20 cellular contexts compared by ENCODE assay signal in genomic region chr12:2539938-2540337, GRCh38.
DNase-seq lines count a peak whose midpoint lies in the region; ATAC-seq and TF ChIP-seq lines count a peak whose summit lies in the region.
"Had no signal": no experiment of that assay in that cellular context is flagged by ENCODE, and none has a peak within 500 bp of the region (broad histone marks: within the 10 kb centered on the region; RNA-seq: fewer than 3 reads in every experiment).

No MANE protein-coding gene starts in this region.

- H3K27me3 Mint-ChIP-seq in endodermal cell (ENCODE audit: insufficient read depth) = peaks cover 30% of the 10 kb centered on the region

- CTCF ChIA-PET in RWPE1 (lab: Yijun Ruan, JAX) = no interaction called here

- H3K36me3 ChIP-seq in endodermal cell (ENCODE audit: control insufficient read depth, insufficient read depth, low read length) = no peaks in the 10 kb centered on the region
- peaks cover 0 to 41% (median 0%) of the 10 kb centered on the region in 9 donors for H3K36me3 ChIP-seq in heart right ventricle
- peaks cover 0 to 3% of the 10 kb centered on the region in 2 donors for H3K36me3 ChIP-seq in lung (ENCODE audit: control insufficient read depth in 2 of 2, insufficient read depth in 2 of 2, low read length in 2 of 2)
- H3K36me3 ChIP-seq in stomach smooth muscle (ENCODE audit: control insufficient read depth in 2 of 2, insufficient read depth in 2 of 2, low read length in 2 of 2) = peaks cover 2 to 16% of the 10 kb centered on the region in 2 donors
- no peaks in the 10 kb centered on the region for H3K36me3 ChIP-seq in upper lobe of left lung
- no peaks in the 10 kb centered on the region for H3K36me3 ChIP-seq in BE2C

- DNase-seq in endodermal cell (no peak), heart right ventricle (peak; percentile 54 to 57), lung (ENCODE audit: low spot score) (no peak), RWPE1 (ENCODE audit: low spot score) (no peak), upper lobe of left lung (no peak), BE2C (no peak)
- DNase-seq: DMS79, Karpas-422, MV-4-11, NCI-H1105 treated with DMSO at 0.1 percent for 48 hours, NCI-H2081, NCI-H2171, NCI-H524 treated with DMSO at 0.1 percent for 48 hours, NCI-H82, OCI-M1, SIG-M5 had no signal

- intact Hi-C loops in heart right ventricle (cut with DNase I) = no loop called here

- H3K27me3 ChIP-seq in endodermal cell (ENCODE audit: control insufficient read depth, insufficient read depth, low read length, poor library complexity, severe bottlenecking) = peaks cover 4% of the 10 kb centered on the region
- no peaks in the 10 kb centered on the region for H3K27me3 ChIP-seq in heart right ventricle
- H3K27me3 ChIP-seq in lung (ENCODE audit: control insufficient read depth, insufficient read depth) = no peaks in the 10 kb centered on the region
- H3K27me3 ChIP-seq in stomach smooth muscle (ENCODE audit: control insufficient read depth in 1 of 2, insufficient read depth in 2 of 2, low read length in 2 of 2) = no peaks in the 10 kb centered on the region
- H3K27me3 ChIP-seq in upper lobe of left lung = no peaks in the 10 kb centered on the region
- peaks cover 7% of the 10 kb centered on the region for H3K27me3 ChIP-seq in BE2C

- H3K9me3 Mint-ChIP-seq in endodermal cell = no peaks in the 10 kb centered on the region

- WGBS in endodermal cell (ENCODE audit: insufficient coverage in 1 of 2, insufficient read length in 1 of 2), 2 experiments = 88 to 95% methylated on average over 6 to 8 of the region's 8 CpGs
- 38 to 46% methylated on average over 8 of the region's 8 CpGs for WGBS in heart right ventricle, 2 donors
- WGBS in lung, 2 donors = 67 to 75% methylated on average over 8 of the region's 8 CpGs
- 52 to 66% methylated on average over 8 of the region's 8 CpGs for WGBS in upper lobe of left lung, 2 donors

- H3K9me3 ChIP-seq in endodermal cell (ENCODE audit: control insufficient read depth, low read length) (no peaks in the 10 kb centered on the region), heart right ventricle (no peaks in the 10 kb centered on the region), lung (ENCODE audit: control insufficient read depth in 2 of 2, insufficient read depth in 1 of 2, low read length in 1 of 2) (peaks cover 0 to 1% of the 10 kb centered on the region in 2 donors), stomach smooth muscle (ENCODE audit: control insufficient read depth in 2 of 2, low read length in 2 of 2) (no peaks in the 10 kb centered on the region), upper lobe of left lung (no peaks in the 10 kb centered on the region), BE2C (no peaks in the 10 kb centered on the region)
- H3K9me3 ChIP-seq: A549 had no signal

- POLR2A ChIA-PET in RWPE1 (lab: Yijun Ruan, JAX; ENCODE audit: low non-redundant PET) = no interaction called here

- H3K4me1 ChIP-seq in endodermal cell (ENCODE audit: control insufficient read depth, insufficient read depth, low read length) = peaks cover 8% of the 10 kb centered on the region
- H3K4me1 ChIP-seq in heart right ventricle = peaks cover 0 to 23% (median 15%) of the 10 kb centered on the region in 9 donors
- H3K4me1 ChIP-seq in lung (ENCODE audit: control insufficient read depth in 2 of 2, insufficient read depth in 2 of 2, low read length in 2 of 2) = peaks cover 0 to 7% of the 10 kb centered on the region in 2 donors
- H3K4me1 ChIP-seq in stomach smooth muscle (ENCODE audit: control insufficient read depth, insufficient read depth, low read length) = no peaks in the 10 kb centered on the region
- H3K4me1 ChIP-seq in upper lobe of left lung = peaks cover 0 to 3% (median 0%) of the 10 kb centered on the region in 4 donors
- H3K4me1 ChIP-seq in BE2C = no peaks in the 10 kb centered on the region
- H3K4me1 ChIP-seq: A549 had no signal

- H3K9ac ChIP-seq in endodermal cell (ENCODE audit: extremely low read depth, low read length, poor library complexity, severe bottlenecking) (no peak overlapping the region), stomach smooth muscle (ENCODE audit: low read length in 2 of 2) (no peak overlapping the region)

- H3K4me3 ChIP-seq in endodermal cell (ENCODE audit: low read length) (no peak overlapping the region), heart right ventricle (peak overlapping the region in 1 of 10 donors; percentile 3), lung (no peak overlapping the region), stomach smooth muscle (ENCODE audit: low read length in 2 of 2) (no peak overlapping the region), upper lobe of left lung (no peak overlapping the region), BE2C (ENCODE audit: low read depth, low read length) (no peak overlapping the region)
- H3K4me3 ChIP-seq: A549 had no signal

- no peak overlapping the region for H3K4me3 Mint-ChIP-seq in endodermal cell
- H3K4me3 Mint-ChIP-seq: B cell had no signal

- H3K36me3 Mint-ChIP-seq in endodermal cell (ENCODE audit: low read depth) = no peaks in the 10 kb centered on the region

- H3K27ac ChIP-seq in endodermal cell (ENCODE audit: low read depth, low read length) (no peak overlapping the region), heart right ventricle (no peak overlapping the region), lung (ENCODE audit: low read depth in 1 of 2, low read length in 1 of 2) (peak overlapping the region; percentile 13 to 41), stomach smooth muscle (ENCODE audit: low read length) (peak overlapping the region; percentile 24), RWPE1 (no peak overlapping the region), upper lobe of left lung (peak overlapping the region in 1 of 4 donors; percentile 17)
- H3K27ac ChIP-seq: A549 had no signal

- no peak for TF ChIP-seq EP300 in upper lobe of left lung (IDR thresholded peaks at IDR 0.05)

- TF ChIP-seq POLR2A in upper lobe of left lung (IDR thresholded peaks at IDR 0.05) = no peak

- peak overlapping the region; percentile 90 for H3K27ac Mint-ChIP-seq in endodermal cell
- H3K27ac Mint-ChIP-seq: B cell had no signal

- ATAC-seq in heart right ventricle (no peak), lung (ENCODE audit: insufficient read depth, low FRiP score) (no peak), HG03439 (IDR thresholded peaks at IDR 0.05; ENCODE audit: unreplicated experiment) (no peak), upper lobe of left lung (ENCODE audit: low FRiP score in 2 of 2) (no peak)
- ATAC-seq: A549 had no signal

- TF ChIP-seq CTCF in endodermal cell (conservative IDR thresholded peaks at IDR 0.05) (no peak), heart right ventricle (IDR thresholded peaks at IDR 0.05) (no peak), lung (IDR thresholded peaks at IDR 0.05; ENCODE audit: control extremely low read depth, extremely low read depth) (no peak), RWPE1 (conservative IDR thresholded peaks at IDR 0.05; ENCODE audit: low read depth) (no peak), upper lobe of left lung (IDR thresholded peaks at IDR 0.05) (no peak), BE2C (IDR thresholded peaks at IDR 0.05; ENCODE audit: low read depth, low read length) (no peak)

- peaks cover 27% of the 10 kb centered on the region for H3K4me1 Mint-ChIP-seq in endodermal cell
- H3K4me1 Mint-ChIP-seq: B cell had no signal

Comparison
In these comparisons a context has a peak if more than half of its experiments do, and no peak if none do; other contexts are left out.
1. DNase-seq: peak in heart right ventricle (2 of 2); none in endodermal cell (single experiment), lung (single experiment), RWPE1 (single experiment), upper lobe of left lung (0 of 2) and BE2C (single experiment).
2. H3K27ac ChIP-seq: peak in lung (2 of 2) and stomach smooth muscle (single experiment); none in endodermal cell (single experiment), heart right ventricle (0 of 10) and RWPE1 (single experiment).